19 cellular contexts compared by ENCODE assay signal in the genomic region with DNA sequence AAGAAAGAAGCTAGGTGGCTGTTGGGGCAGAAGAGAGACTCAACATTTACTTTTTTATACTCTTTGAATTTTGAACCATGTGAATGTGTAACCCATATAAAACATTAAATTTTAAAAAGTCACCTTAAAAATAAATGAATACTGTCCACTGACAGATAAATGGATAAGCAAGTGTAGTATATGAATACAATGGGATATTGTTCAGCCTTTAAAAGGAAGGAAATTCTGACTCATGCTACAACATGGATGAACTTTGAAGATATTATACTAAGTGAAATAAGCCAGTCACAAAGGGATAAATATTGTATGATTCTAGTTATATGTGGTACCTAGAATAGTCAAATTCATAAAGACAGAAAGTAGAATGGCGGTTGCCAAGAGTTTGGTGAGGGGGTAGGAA.
DNase-seq lines count a peak whose midpoint lies in the region; ATAC-seq, FAIRE-seq and TF ChIP-seq lines count a peak whose summit lies in the region.
"Had no signal": no experiment of that assay in that cellular context is flagged by ENCODE, and none has a peak within 500 bp of the region (broad histone marks: within the 10 kb centered on the region; RNA-seq: fewer than 3 reads in every experiment).

No MANE protein-coding gene starts in this region.

- H3K9ac ChIP-seq in mammary epithelial cell (ENCODE audit: insufficient read depth, low read length) (no peak overlapping the region), endothelial cell of umbilical vein (replicated peaks; ENCODE audit: extremely low read depth, insufficient read depth, low read length) (no peak overlapping the region)
- H3K9ac ChIP-seq: BLaER1 had no signal

- H3K9me3 ChIP-seq in mammary epithelial cell (replicated peaks; ENCODE audit: insufficient read depth, low read length) (no peaks in the 10 kb centered on the region), breast epithelium (no peaks in the 10 kb centered on the region), endothelial cell of umbilical vein (replicated peaks; ENCODE audit: control insufficient read depth, insufficient read depth, low read length) (no peaks in the 10 kb centered on the region)

- intact Hi-C loops in mammary epithelial cell (cut with micrococcal nuclease): no loop called here
- intact Hi-C loops in breast epithelium (cut with DNase I; ENCODE audit: low total_unique reads): no loop called here
- intact Hi-C loops in endothelial cell of umbilical vein (cut with micrococcal nuclease): no loop called here
- intact Hi-C loops in natural killer cell (cut with micrococcal nuclease): loop anchor here (2.0 kb wide), 1 partner anchor 46 kb away; no protein-coding TSS in a partner anchor

- H3K27me3 ChIP-seq in mammary epithelial cell (ENCODE audit: insufficient read depth, low read length): no peaks in the 10 kb centered on the region
- H3K27me3 ChIP-seq in breast epithelium: no peaks in the 10 kb centered on the region
- H3K27me3 ChIP-seq in endothelial cell of umbilical vein (ENCODE audit: control insufficient read depth in 2 of 2, insufficient read depth in 2 of 2, low read length in 2 of 2): peaks cover 29 to 43% of the 10 kb centered on the region in 2 experiments
- H3K27me3 ChIP-seq: BLaER1 had no signal

- dilution Hi-C loops in mammary epithelial cell (cut with HindIII; ENCODE audit: low sequenced_read_pairs): no loop called here
- dilution Hi-C loops in endothelial cell of umbilical vein (cut with MboI; ENCODE audit: extremely low pct_ligation_motif_present, low sequenced_read_pairs): no loop called here

- H2AFZ ChIP-seq in mammary epithelial cell (ENCODE audit: low read depth, low read length): no peak overlapping the region
- H2AFZ ChIP-seq in endothelial cell of umbilical vein (ENCODE audit: low read depth, low read length): no peak overlapping the region

- peaks cover 41 to 81% of the 10 kb centered on the region in 2 donors for H3K27me3 Mint-ChIP-seq in natural killer cell (ENCODE audit: low read depth in 2 of 2)

- H3K36me3 ChIP-seq in mammary epithelial cell (ENCODE audit: insufficient read depth, low read length) (no peaks in the 10 kb centered on the region), breast epithelium (no peaks in the 10 kb centered on the region), endothelial cell of umbilical vein (ENCODE audit: control insufficient read depth in 2 of 2, extremely low read depth in 1 of 2, insufficient read depth in 2 of 2, low read length in 2 of 2) (no peaks in the 10 kb centered on the region)
- H3K36me3 ChIP-seq: BLaER1 had no signal

- H3K4me1 Mint-ChIP-seq in natural killer cell: no peaks in the 10 kb centered on the region
- H3K4me1 Mint-ChIP-seq: CD14-positive monocyte; CD4-positive, alpha-beta memory T cell had no signal

- H3K4me1 ChIP-seq in mammary epithelial cell (ENCODE audit: insufficient read depth, low read length) (peaks cover 3% of the 10 kb centered on the region), breast epithelium (peaks cover 0 to 7% of the 10 kb centered on the region in 2 donors), endothelial cell of umbilical vein (ENCODE audit: control insufficient read depth, extremely low read depth, insufficient read depth, low read length) (peaks cover 13% of the 10 kb centered on the region)
- H3K4me1 ChIP-seq: BLaER1 had no signal

- H3K4me3 ChIP-seq in mammary epithelial cell (replicated peaks in 1 of 3; ENCODE audit: insufficient read depth in 1 of 3, low read depth in 2 of 3, low read length in 3 of 3) (no peak overlapping the region), breast epithelium (no peak overlapping the region), endothelial cell of umbilical vein (replicated peaks in 1 of 3; ENCODE audit: insufficient read depth in 1 of 3, low read depth in 1 of 3, low read length in 3 of 3) (no peak overlapping the region)
- H3K4me3 ChIP-seq: BLaER1, GM12878 had no signal

- TF ChIP-seq POLR2A in breast epithelium (IDR thresholded peaks at IDR 0.05) (no peak), endothelial cell of umbilical vein (IDR thresholded peaks at IDR 0.05; ENCODE audit: low read depth, low read length) (no peak)

- WGBS in mammary epithelial cell (ENCODE audit: low coverage, missing lambda C conversion rate): 100% methylated on average over 1 of the region's 1 CpG

- H3K27ac Mint-ChIP-seq in natural killer cell: no peak overlapping the region
- H3K27ac Mint-ChIP-seq: CD14-positive monocyte; CD4-positive, alpha-beta memory T cell; H9 had no signal

- DNase-seq in mammary epithelial cell (peak; percentile 38), breast epithelium (ENCODE audit: low spot score in 2 of 2) (no peak), M059J (ENCODE audit: low read depth) (peak; percentile 14), endothelial cell of umbilical vein (ENCODE audit: low read depth, low spot score) (peak; percentile 77), pulmonary artery endothelial cell (ENCODE audit: low read depth, low spot score) (peak; percentile 13), SHP77 treated with DMSO at 0.1 percent for 48 hours (lab: John Stamatoyannopoulos, UW) (no peak), natural killer cell (no peak), NK-92 (lab: John Stamatoyannopoulos, UW; ENCODE audit: unreplicated experiment) (no peak)
- DNase-seq: 8988T; CD4-positive, alpha-beta memory T cell; DMS153; DMS79; H9 had no signal

- ATAC-seq in natural killer cell: no peak
- ATAC-seq: GM12878, HepG2 had no signal

- POLR2A ChIA-PET in endothelial cell of umbilical vein (lab: Charles Lee): no interaction called here

- in situ Hi-C loops in mammary epithelial cell (cut with MboI; ENCODE audit: low sequenced_read_pairs in 2 of 2): no loop called here

- CTCF ChIA-PET in mammary epithelial cell (lab: Charles Lee; ENCODE audit: low non-redundant PET) (no interaction called here), endothelial cell of umbilical vein (lab: Charles Lee) (interaction anchor here (0.8 kb wide), 1 partner anchor 69 kb away, joined by 3 read pairs; no protein-coding TSS in a partner anchor)

- H3K27ac ChIP-seq in mammary epithelial cell (ENCODE audit: insufficient read depth, low read depth, low read length) (no peak overlapping the region), breast epithelium (no peak overlapping the region), endothelial cell of umbilical vein (ENCODE audit: insufficient read depth, low read depth, low read length) (no peak overlapping the region)
- H3K27ac ChIP-seq: BLaER1, HL-60 had no signal

- no peak overlapping the region for H3K4me3 Mint-ChIP-seq in natural killer cell
- H3K4me3 Mint-ChIP-seq: CD14-positive monocyte; CD4-positive, alpha-beta memory T cell; H9 had no signal

- no peaks in the 10 kb centered on the region for H3K9me1 ChIP-seq in endothelial cell of umbilical vein (replicated peaks; ENCODE audit: control insufficient read depth, extremely low read depth, insufficient read depth, low read length)

- no peaks in the 10 kb centered on the region for H3K36me3 Mint-ChIP-seq in natural killer cell
- H3K36me3 Mint-ChIP-seq: CD14-positive monocyte; CD4-positive, alpha-beta memory T cell had no signal

- TF ChIP-seq CTCF in mammary epithelial cell (conservative IDR thresholded peaks at IDR 0.05 in 1 of 2, IDR thresholded peaks at IDR 0.05 in 1 of 2; ENCODE audit: extremely low read depth in 1 of 2, insufficient read depth in 1 of 2, low read depth in 1 of 2, low read length in 2 of 2): no peak
- no peak for TF ChIP-seq CTCF in breast epithelium (IDR thresholded peaks at IDR 0.05)
- no peak for TF ChIP-seq CTCF in endothelial cell of umbilical vein (IDR thresholded peaks at IDR 0.05; ENCODE audit: extremely low read depth in 1 of 2, insufficient read depth in 1 of 2, low read depth in 1 of 2, low read length in 2 of 2)
- no peak for TF ChIP-seq CTCF in natural killer cell (IDR thresholded peaks at IDR 0.05)

- BruUV-seq in mammary epithelial cell (replicated peaks; lab: Mats Ljungman, UMichigan): no TSS peak
- no TSS peak for BruUV-seq in endothelial cell of umbilical vein (replicated peaks; lab: Mats Ljungman, UMichigan)

- H3K4me2 ChIP-seq in mammary epithelial cell (ENCODE audit: insufficient read depth, low read depth, low read length): no peak overlapping the region
- H3K4me2 ChIP-seq in endothelial cell of umbilical vein (ENCODE audit: insufficient read depth, low read length): peak overlapping the region; percentile 40
- H3K4me2 ChIP-seq: BLaER1 had no signal

- no peaks in the 10 kb centered on the region for H3K9me3 Mint-ChIP-seq in natural killer cell

- no peaks in the 10 kb centered on the region for H4K20me1 ChIP-seq in mammary epithelial cell (ENCODE audit: insufficient read depth, low read length)
- H4K20me1 ChIP-seq in endothelial cell of umbilical vein (replicated peaks; ENCODE audit: control insufficient read depth, extremely low read depth, insufficient read depth, low read length): no peaks in the 10 kb centered on the region
- H4K20me1 ChIP-seq: BLaER1 had no signal

- FAIRE-seq in endothelial cell of umbilical vein (lab: Jason Lieb, UNC): peak; percentile 77
- FAIRE-seq: GM12878, H1, HepG2 had no signal

- H3K79me2 ChIP-seq in mammary epithelial cell (ENCODE audit: insufficient read depth, low read length) (no peaks in the 10 kb centered on the region), endothelial cell of umbilical vein (ENCODE audit: control insufficient read depth, insufficient read depth, low read length) (no peaks in the 10 kb centered on the region)

TF ChIP-seq in endothelial cell of umbilical vein, 7 proteins besides CTCF, POLR2A, EP300 and RAD21:
- TF ChIP-seq FOS (IDR thresholded peaks at IDR 0.05; ENCODE audit: borderline replicate concordance, insufficient read depth, low read length) (peak; percentile 72), JUN (IDR thresholded peaks at IDR 0.05; ENCODE audit: borderline replicate concordance, insufficient read depth, insufficient read length, low read depth) (peak; percentile 78), MYC (IDR thresholded peaks at IDR 0.05; ENCODE audit: low read depth, low read length) (no peak), EZH2 (IDR thresholded peaks at IDR 0.05; ENCODE audit: borderline replicate concordance, low read depth, low read length, severe bottlenecking) (no peak), GATA2 (IDR thresholded peaks at IDR 0.05; ENCODE audit: insufficient read depth, insufficient read length, low read depth, low read length) (peak; percentile 28), POLR2AphosphoS5 (IDR thresholded peaks at IDR 0.05; ENCODE audit: insufficient read depth, low read depth, low read length) (no peak)
- TF ChIP-seq, protein P1, sequence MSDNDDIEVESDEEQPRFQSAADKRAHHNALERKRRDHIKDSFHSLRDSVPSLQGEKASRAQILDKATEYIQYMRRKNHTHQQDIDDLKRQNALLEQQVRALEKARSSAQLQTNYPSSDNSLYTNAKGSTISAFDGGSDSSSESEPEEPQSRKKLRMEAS (IDR thresholded peaks at IDR 0.05; ENCODE audit: insufficient read depth, insufficient read length): no peak

Comparison
In these comparisons a context has a peak if more than half of its experiments do, and no peak if none do; other contexts are left out.
1. DNase-seq: peak in mammary epithelial cell (single experiment), M059J (single experiment), endothelial cell of umbilical vein (single experiment) and pulmonary artery endothelial cell (single experiment); none in breast epithelium (0 of 2), SHP77 treated with DMSO at 0.1 percent for 48 hours (single experiment), natural killer cell (single experiment) and NK-92 (single experiment).